ENCODE assay signal across 28 cellular contexts in the genomic region with DNA sequence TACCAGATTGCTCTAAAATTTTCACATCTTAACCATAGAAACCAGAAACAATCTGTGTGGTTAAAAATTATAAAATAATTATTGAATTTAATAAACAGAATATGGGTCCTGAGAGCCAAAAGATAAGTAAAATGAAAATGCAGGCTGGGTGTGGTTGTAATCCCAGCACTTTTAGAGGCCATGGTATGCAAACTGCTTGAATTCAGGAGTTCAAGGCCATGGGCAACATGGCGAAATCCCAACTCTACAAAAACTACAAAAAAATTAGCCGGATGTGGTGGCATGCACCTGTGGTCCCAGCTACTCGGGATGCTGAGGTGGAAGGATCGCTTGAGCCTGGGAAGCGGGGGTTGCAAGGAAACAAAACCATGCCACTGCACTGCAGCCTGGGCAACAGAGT.
"Had no signal": no experiment of that assay in that cellular context is flagged by ENCODE, and none has a peak within 500 bp of the region (broad histone marks: within the 10 kb centered on the region; RNA-seq: fewer than 3 reads in every experiment).

No MANE protein-coding gene starts in this region.

- H3K27ac Mint-ChIP-seq: stimulated activated effector memory CD8-positive, alpha-beta T cell treated with anti-CD3 and anti-CD28 coated beads, Interleukin-12 subunit alpha, Interleukin-12 subunit beta, amount 100 ng/mL, for 72 hours; stimulated activated memory B cell treated with anti-CD40 and anti-IgM and Interleukin-4, amounts not matched to agents 10 μg/mL and 1 μg/mL and 100 μg/mL, for 72 hours; stimulated activated naive CD8-positive, alpha-beta T cell treated with anti-CD3 and anti-CD28 coated beads, Interleukin-15, amount 100 ng/mL, for 72 hours; stimulated activated naive CD8-positive, alpha-beta T cell treated with anti-CD3 and anti-CD28 coated beads, Interleukin-15, Interleukin-2, amounts not matched to agents 100 ng/mL and 50 ng/mL, for 24 hours; type B pancreatic cell had no signal

- H3K36me3 ChIP-seq: thoracic aorta, thyroid gland, tibial artery, upper lobe of right lung, vagina had no signal

- H3K4me1 ChIP-seq: testis, thyroid gland, transverse colon, upper lobe of left lung, upper lobe of right lung, uterus had no signal

- H3K4me3 Mint-ChIP-seq: stimulated activated effector memory CD8-positive, alpha-beta T cell treated with anti-CD3 and anti-CD28 coated beads, Interleukin-12 subunit alpha, Interleukin-12 subunit beta, amount 100 ng/mL, for 72 hours; stimulated activated memory B cell treated with anti-CD40 and anti-IgM and Interleukin-4, amounts not matched to agents 10 μg/mL and 1 μg/mL and 100 μg/mL, for 72 hours; stimulated activated naive CD8-positive, alpha-beta T cell treated with anti-CD3 and anti-CD28 coated beads, Interleukin-15, amount 100 ng/mL, for 72 hours; stimulated activated naive CD8-positive, alpha-beta T cell treated with anti-CD3 and anti-CD28 coated beads, Interleukin-15, Interleukin-2, amounts not matched to agents 100 ng/mL and 50 ng/mL, for 24 hours; type B pancreatic cell had no signal

- ATAC-seq: stimulated activated effector memory CD8-positive, alpha-beta T cell treated with anti-CD3 and anti-CD28 coated beads, Interleukin-12 subunit alpha, Interleukin-12 subunit beta, amount 100 ng/mL, for 72 hours; stimulated activated memory B cell treated with anti-CD40 and anti-IgM and Interleukin-4, amounts not matched to agents 10 μg/mL and 1 μg/mL and 100 μg/mL, for 72 hours; stimulated activated naive CD8-positive, alpha-beta T cell treated with anti-CD3 and anti-CD28 coated beads, Interleukin-15, amount 100 ng/mL, for 72 hours; stimulated activated naive CD8-positive, alpha-beta T cell treated with anti-CD3 and anti-CD28 coated beads, Interleukin-15, Interleukin-2, amounts not matched to agents 100 U/mL and 50 U/mL, for 24 hours; upper lobe of right lung had no signal

- H3K9me3 ChIP-seq: stomach, suprapubic skin, testis, thoracic aorta, thyroid gland, tibial artery, tibial nerve, transverse colon, upper lobe of left lung, upper lobe of right lung, uterus, vagina had no signal

- H3K27ac ChIP-seq: stomach, suprapubic skin, testis, thoracic aorta, thyroid gland, tibial artery, tibial nerve, transverse colon, upper lobe of left lung, upper lobe of right lung, uterus, vagina had no signal

- DNase-seq: stimulated activated CD4-positive, alpha-beta T cell treated with anti-CD3 and anti-CD28 coated beads, Interleukin-2, amount 100 ng/mL, for 48 hours; stimulated activated CD4-positive, alpha-beta T cell treated with anti-CD3 and anti-CD28 coated beads, Interleukin-4, amount 100 ng/mL, for 1 hour; stimulated activated CD4-positive, alpha-beta T cell treated with anti-CD3 and anti-CD28 coated beads, Interleukin-4, amount 100 ng/mL, for 24 hours; stimulated activated CD4-positive, alpha-beta T cell treated with anti-CD3 and anti-CD28 coated beads, Interleukin-4, amount 100 ng/mL, for 4 hours; stimulated activated CD8-positive, alpha-beta memory T cell treated with anti-CD3 and anti-CD28 coated beads, Interleukin-4, amount 100 ng/mL, for 48 hours; stimulated activated naive CD4-positive, alpha-beta T cell; stimulated activated naive CD4-positive, alpha-beta T cell treated with Interleukin-2 at 50 U/mL for 16 hours; stimulated activated naive CD8-positive, alpha-beta T cell treated with anti-CD3 and anti-CD28 coated beads, Interleukin-15, amount 100 ng/mL, for 72 hours; stimulated activated naive CD8-positive, alpha-beta T cell treated with anti-CD3 and anti-CD28 coated beads, Interleukin-15, Interleukin-2, amounts not matched to agents 100 U/mL and 50 U/mL, for 24 hours; stomach; substantia nigra; testis; thyroid gland; tibial artery; transverse colon; trophoblast cell; upper lobe of left lung; upper lobe of right lung; uterus had no signal

- H3K4me3 ChIP-seq: stomach, suprapubic skin, testis, thoracic aorta, thyroid gland, tibial artery, tibial nerve, transverse colon, upper lobe of left lung, upper lobe of right lung, uterus, vagina had no signal

- FAIRE-seq: urothelium cell line had no signal

- H3K4me1 Mint-ChIP-seq: stimulated activated effector memory CD8-positive, alpha-beta T cell treated with anti-CD3 and anti-CD28 coated beads, Interleukin-12 subunit alpha, Interleukin-12 subunit beta, amount 100 ng/mL, for 72 hours; stimulated activated naive CD8-positive, alpha-beta T cell treated with anti-CD3 and anti-CD28 coated beads, Interleukin-15, amount 100 ng/mL, for 72 hours had no signal

- H3K27me3 ChIP-seq: stomach, suprapubic skin, testis, thyroid gland, tibial artery, tibial nerve, transverse colon, upper lobe of left lung, upper lobe of right lung, uterus, vagina had no signal

- H3K27me3 Mint-ChIP-seq: stimulated activated memory B cell treated with anti-CD40 and anti-IgM and Interleukin-4, amounts not matched to agents 10 μg/mL and 1 μg/mL and 100 μg/mL, for 72 hours; stimulated activated naive CD8-positive, alpha-beta T cell treated with anti-CD3 and anti-CD28 coated beads, Interleukin-15, amount 100 ng/mL, for 72 hours; stimulated activated naive CD8-positive, alpha-beta T cell treated with anti-CD3 and anti-CD28 coated beads, Interleukin-15, Interleukin-2, amounts not matched to agents 100 ng/mL and 50 ng/mL, for 24 hours; type B pancreatic cell had no signal

- H3K9me3 Mint-ChIP-seq: stimulated activated effector memory CD8-positive, alpha-beta T cell treated with anti-CD3 and anti-CD28 coated beads, Interleukin-12 subunit alpha, Interleukin-12 subunit beta, amount 100 ng/mL, for 72 hours; stimulated activated memory B cell treated with anti-CD40 and anti-IgM and Interleukin-4, amounts not matched to agents 10 μg/mL and 1 μg/mL and 100 μg/mL, for 72 hours; stimulated activated naive CD8-positive, alpha-beta T cell treated with anti-CD3 and anti-CD28 coated beads, Interleukin-15, amount 100 ng/mL, for 72 hours; stimulated activated naive CD8-positive, alpha-beta T cell treated with anti-CD3 and anti-CD28 coated beads, Interleukin-15, Interleukin-2, amounts not matched to agents 100 ng/mL and 50 ng/mL, for 24 hours; type B pancreatic cell had no signal
